17 cellular contexts compared by ENCODE assay signal in the genomic region with DNA sequence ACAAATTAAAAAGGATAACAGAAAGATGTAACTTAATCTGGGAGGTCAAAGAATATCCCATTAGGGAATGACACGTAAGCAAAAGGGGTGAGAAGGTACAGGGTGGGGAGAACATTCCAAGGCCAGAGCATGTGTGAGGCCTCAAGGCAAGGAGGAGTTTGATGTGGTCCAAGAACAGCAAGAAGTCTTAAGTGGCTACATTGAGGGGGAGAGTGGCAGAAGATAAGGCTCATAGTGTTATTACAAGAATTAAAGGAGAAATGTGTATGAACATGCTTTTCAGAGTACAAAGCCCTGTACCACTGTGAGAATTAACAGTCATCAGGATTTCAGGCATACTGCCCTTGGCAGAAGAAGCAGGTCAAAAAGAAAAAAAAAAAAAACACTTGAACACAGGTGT.
"Had no signal": no experiment of that assay in that cellular context is flagged by ENCODE, and none has a peak within 500 bp of the region (broad histone marks: within the 10 kb centered on the region; RNA-seq: fewer than 3 reads in every experiment).

No MANE protein-coding gene starts in this region.

- H3K9me3 Mint-ChIP-seq: activated CD8-positive, alpha-beta T cell treated with anti-CD3 and anti-CD28 coated beads for 36 hours; activated naive CD8-positive, alpha-beta T cell treated with anti-CD3 and anti-CD28 coated beads, Interleukin-2, amount 50 U/mL, for 24 hours; activated T-helper 1 cell treated with anti-CD3 and anti-CD28 coated beads, Interleukin-12 subunit alpha, Interleukin-12 subunit beta, Interleukin-2, Interleukin-4 antibody, amounts not matched to agents 30 ng/mL and 10 ng/mL and 1 ng/mL, durations not matched to agents 14 hours and 24 hours and 36 hours had no signal

- H3K27ac ChIP-seq: right atrium auricular region, transverse colon, VCaP had no signal

- H3K27ac Mint-ChIP-seq: activated CD4-positive, alpha-beta T cell treated with anti-CD3 and anti-CD28 coated beads for 36 hours; activated CD8-positive, alpha-beta T cell treated with anti-CD3 and anti-CD28 coated beads for 36 hours; activated naive CD8-positive, alpha-beta T cell treated with anti-CD3 and anti-CD28 coated beads, Interleukin-2, amount 50 U/mL, for 24 hours; activated T-helper 1 cell treated with anti-CD3 and anti-CD28 coated beads, Interleukin-12 subunit alpha, Interleukin-12 subunit beta, Interleukin-2, Interleukin-4 antibody, amounts not matched to agents 30 ng/mL and 10 ng/mL and 1 ng/mL, durations not matched to agents 14 hours and 24 hours and 36 hours; immature natural killer cell; naive thymus-derived CD4-positive, alpha-beta T cell; stimulated activated effector memory CD8-positive, alpha-beta T cell treated with anti-CD3 and anti-CD28 coated beads, Interleukin-12 subunit alpha, Interleukin-12 subunit beta, amount 100 ng/mL, for 72 hours had no signal

- H3K27me3 ChIP-seq: right atrium auricular region, transverse colon had no signal

- H3K4me3 ChIP-seq: lung, right atrium auricular region, transverse colon had no signal

- H3K4me3 Mint-ChIP-seq: activated CD4-positive, alpha-beta T cell treated with anti-CD3 and anti-CD28 coated beads for 36 hours; activated CD8-positive, alpha-beta T cell treated with anti-CD3 and anti-CD28 coated beads for 36 hours; activated naive CD8-positive, alpha-beta T cell treated with anti-CD3 and anti-CD28 coated beads, Interleukin-2, amount 50 U/mL, for 24 hours; activated T-helper 1 cell treated with anti-CD3 and anti-CD28 coated beads, Interleukin-12 subunit alpha, Interleukin-12 subunit beta, Interleukin-2, Interleukin-4 antibody, amounts not matched to agents 30 ng/mL and 10 ng/mL and 1 ng/mL, durations not matched to agents 14 hours and 24 hours and 36 hours; immature natural killer cell; naive thymus-derived CD4-positive, alpha-beta T cell; stimulated activated effector memory CD8-positive, alpha-beta T cell treated with anti-CD3 and anti-CD28 coated beads, Interleukin-12 subunit alpha, Interleukin-12 subunit beta, amount 100 ng/mL, for 72 hours had no signal

- ATAC-seq: activated CD4-positive, alpha-beta T cell treated with anti-CD3 and anti-CD28 coated beads for 36 hours; activated CD8-positive, alpha-beta T cell treated with anti-CD3 and anti-CD28 coated beads for 36 hours; activated naive CD8-positive, alpha-beta T cell treated with anti-CD3 and anti-CD28 coated beads, Interleukin-2, amount 50 U/mL, for 24 hours; left colon; naive thymus-derived CD4-positive, alpha-beta T cell; stimulated activated effector memory CD8-positive, alpha-beta T cell treated with anti-CD3 and anti-CD28 coated beads, Interleukin-12 subunit alpha, Interleukin-12 subunit beta, amount 100 ng/mL, for 72 hours had no signal

- H3K4me1 Mint-ChIP-seq: activated CD4-positive, alpha-beta T cell treated with anti-CD3 and anti-CD28 coated beads for 36 hours; activated naive CD8-positive, alpha-beta T cell treated with anti-CD3 and anti-CD28 coated beads, Interleukin-2, amount 50 U/mL, for 24 hours; naive thymus-derived CD4-positive, alpha-beta T cell; stimulated activated effector memory CD8-positive, alpha-beta T cell treated with anti-CD3 and anti-CD28 coated beads, Interleukin-12 subunit alpha, Interleukin-12 subunit beta, amount 100 ng/mL, for 72 hours had no signal

- H3K36me3 Mint-ChIP-seq: immature natural killer cell; naive thymus-derived CD4-positive, alpha-beta T cell; stimulated activated effector memory CD8-positive, alpha-beta T cell treated with anti-CD3 and anti-CD28 coated beads, Interleukin-12 subunit alpha, Interleukin-12 subunit beta, amount 100 ng/mL, for 72 hours had no signal

- H3K9me3 ChIP-seq: right atrium auricular region, transverse colon had no signal

- H3K36me3 ChIP-seq: right atrium auricular region, transverse colon had no signal

- DNase-seq: activated CD4-positive, alpha-beta T cell treated with anti-CD3 and anti-CD28 coated beads for 36 hours; activated CD8-positive, alpha-beta memory T cell treated with anti-CD3 and anti-CD28 coated beads, Interleukin-2, amount 50 U/mL, for 48 hours; activated CD8-positive, alpha-beta T cell treated with anti-CD3 and anti-CD28 coated beads for 36 hours; activated naive CD4-positive, alpha-beta T cell; activated naive CD8-positive, alpha-beta T cell treated with anti-CD3 and anti-CD28 coated beads, Interleukin-2, amount 50 U/mL, for 24 hours; dermis blood vessel endothelial cell; glutamatergic neuron; immature natural killer cell; left colon; naive thymus-derived CD4-positive, alpha-beta T cell; T-helper 9 cell; transverse colon had no signal

- H3K27me3 Mint-ChIP-seq: activated CD4-positive, alpha-beta T cell treated with anti-CD3 and anti-CD28 coated beads for 36 hours; activated CD8-positive, alpha-beta T cell treated with anti-CD3 and anti-CD28 coated beads for 36 hours; activated naive CD8-positive, alpha-beta T cell treated with anti-CD3 and anti-CD28 coated beads, Interleukin-2, amount 50 U/mL, for 24 hours; naive thymus-derived CD4-positive, alpha-beta T cell had no signal

- H3K4me1 ChIP-seq: right atrium auricular region, transverse colon had no signal
